In the genomic region with DNA sequence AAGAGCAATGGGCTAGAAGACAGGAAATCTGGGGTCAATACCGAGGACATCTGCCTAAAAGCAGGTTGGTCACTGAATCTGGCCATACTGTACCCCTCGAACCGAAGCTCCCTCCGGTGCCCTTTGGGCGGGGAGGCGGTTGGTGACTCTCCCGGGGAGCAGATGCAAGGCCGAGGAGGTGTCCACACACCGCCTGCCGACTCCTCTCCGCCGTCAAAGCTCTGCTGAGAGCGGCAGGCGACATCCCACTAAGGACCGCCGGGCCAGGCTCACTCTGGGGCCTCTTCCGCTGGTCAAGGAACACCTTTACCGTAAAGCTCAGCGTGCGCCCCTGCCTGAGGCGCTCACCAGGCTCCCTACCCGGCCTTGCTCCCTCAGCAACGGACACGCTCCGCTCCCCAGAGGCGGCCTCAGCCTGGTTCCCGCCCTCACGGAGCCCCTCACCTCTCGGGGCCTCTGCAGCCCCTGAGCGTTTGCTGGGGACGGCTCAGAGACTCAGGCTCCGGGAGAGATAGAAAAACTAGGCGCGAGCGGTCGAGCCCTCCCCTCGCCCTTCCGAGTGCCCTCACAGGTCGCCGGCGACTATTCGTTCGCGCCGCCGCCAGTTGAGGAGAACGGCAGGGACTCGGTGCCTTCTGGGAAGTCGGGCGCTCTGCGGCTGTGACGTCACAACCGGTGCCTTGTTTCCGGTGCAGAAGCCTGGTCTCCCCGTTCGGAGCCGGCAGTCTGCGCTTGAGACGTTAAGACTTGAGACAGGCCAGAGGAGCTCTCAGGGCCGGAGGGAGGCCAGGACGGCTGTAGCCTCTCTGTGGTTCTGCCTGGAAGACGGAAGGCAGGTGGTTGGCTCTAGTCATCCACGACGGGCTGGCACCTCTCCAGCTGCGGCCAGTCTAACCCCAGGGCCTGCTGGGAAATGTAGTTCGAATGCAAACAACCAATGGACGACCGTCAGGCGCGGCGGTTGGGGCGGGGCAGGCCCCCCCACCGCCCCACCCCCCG, we compare ENCODE assay signal across 8 cellular contexts. TPM values are rescaled to one million over a fixed set of nuclear protein-coding genes. Genes with fewer than 3 reads are reported as not detected.
DNase-seq lines count a peak whose midpoint lies in the region; ATAC-seq and TF ChIP-seq lines count a peak whose summit lies in the region.

Gene ZNF200 (minus strand): TSS at position 616 of the 999 bp plus-strand sequence. CDS start 1,403 bp downstream, outside the sequence.

- POLR2A ChIA-PET in GM10248 (lab: Yijun Ruan, JAX) = interaction anchor here (1.0 kb wide), 1 partner anchor 48 kb away, joined by 4 read pairs; the partner anchor contains the start of gene ZNF263

- peaks cover 41% of the 10 kb centered on the region for H3K4me1 Mint-ChIP-seq in activated naive CD4-positive, alpha-beta T cell treated with anti-CD3 and anti-CD28 coated beads, Interleukin-2, amount 50 U/mL, for 24 hours

- ATAC-seq in HG02610 (IDR thresholded peaks at IDR 0.05; ENCODE audit: unreplicated experiment) = peak; percentile 92
- ATAC-seq in SK-N-SH treated with all-trans-retinoic acid at 6 μM for 48 hours = peak; percentile 99

- CTCF ChIA-PET in GM10248 (lab: Yijun Ruan, JAX) = interaction anchor here (1.3 kb wide), 1 partner anchor 10 kb away, joined by 3 read pairs; no protein-coding TSS in a partner anchor

- peak within 1 kb of the TSS; percentile 88 for H3K27ac ChIP-seq in temporal lobe (ENCODE audit: low read depth, low read length)

- no peaks in the 10 kb centered on the region for H3K27me3 Mint-ChIP-seq in activated naive CD4-positive, alpha-beta T cell treated with anti-CD3 and anti-CD28 coated beads, Interleukin-2, amount 50 U/mL, for 24 hours

- H3K4me3 Mint-ChIP-seq in activated naive CD4-positive, alpha-beta T cell treated with anti-CD3 and anti-CD28 coated beads, Interleukin-2, amount 50 U/mL, for 24 hours = peak within 1 kb of the TSS; percentile 96

- H3K27ac Mint-ChIP-seq in activated naive CD4-positive, alpha-beta T cell treated with anti-CD3 and anti-CD28 coated beads, Interleukin-2, amount 50 U/mL, for 24 hours = peak within 1 kb of the TSS; percentile 98

- peaks cover 6% of the 10 kb centered on the region for H3K9me3 Mint-ChIP-seq in activated naive CD4-positive, alpha-beta T cell treated with anti-CD3 and anti-CD28 coated beads, Interleukin-2, amount 50 U/mL, for 24 hours

- no peak for TF ChIP-seq CTCF in GM10248 (IDR thresholded peaks at IDR 0.05; ENCODE audit: control extremely low read depth, extremely low read depth, low read depth, missing control alignments)

- peak; percentile 98 for DNase-seq in GM10248 (ENCODE audit: extremely low spot score)
- peak; percentile 93 for DNase-seq in NCI-H1092 treated with DMSO at 0.1 percent for 48 hours (lab: John Stamatoyannopoulos, UW)
- peak; percentile 68 for DNase-seq in glomerular endothelial cell (ENCODE audit: extremely low read depth, low read depth, low spot score)
- peak; percentile 86 for DNase-seq in occipital lobe (lab: John Stamatoyannopoulos, UW)

- H3K36me3 Mint-ChIP-seq in activated naive CD4-positive, alpha-beta T cell treated with anti-CD3 and anti-CD28 coated beads, Interleukin-2, amount 50 U/mL, for 24 hours = peaks cover 33% of the 10 kb centered on the region

TF ChIP-seq in SK-N-SH treated with all-trans-retinoic acid at 6 μM for 48 hours, 23 proteins besides CTCF, POLR2A, EP300 and RAD21:
- TF ChIP-seq, protein P1, sequence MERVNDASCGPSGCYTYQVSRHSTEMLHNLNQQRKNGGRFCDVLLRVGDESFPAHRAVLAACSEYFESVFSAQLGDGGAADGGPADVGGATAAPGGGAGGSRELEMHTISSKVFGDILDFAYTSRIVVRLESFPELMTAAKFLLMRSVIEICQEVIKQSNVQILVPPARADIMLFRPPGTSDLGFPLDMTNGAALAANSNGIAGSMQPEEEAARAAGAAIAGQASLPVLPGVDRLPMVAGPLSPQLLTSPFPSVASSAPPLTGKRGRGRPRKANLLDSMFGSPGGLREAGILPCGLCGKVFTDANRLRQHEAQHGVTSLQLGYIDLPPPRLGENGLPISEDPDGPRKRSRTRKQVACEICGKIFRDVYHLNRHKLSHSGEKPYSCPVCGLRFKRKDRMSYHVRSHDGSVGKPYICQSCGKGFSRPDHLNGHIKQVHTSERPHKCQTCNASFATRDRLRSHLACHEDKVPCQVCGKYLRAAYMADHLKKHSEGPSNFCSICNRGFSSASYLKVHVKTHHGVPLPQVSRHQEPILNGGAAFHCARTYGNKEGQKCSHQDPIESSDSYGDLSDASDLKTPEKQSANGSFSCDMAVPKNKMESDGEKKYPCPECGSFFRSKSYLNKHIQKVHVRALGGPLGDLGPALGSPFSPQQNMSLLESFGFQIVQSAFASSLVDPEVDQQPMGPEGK (CRISPR knock-in tag; IDR thresholded peaks at IDR 0.05; ENCODE audit: borderline replicate concordance) = no peak
- TF ChIP-seq GLIS3 (CRISPR knock-in tag; IDR thresholded peaks at IDR 0.05) = no peak
- TF ChIP-seq, protein P2, sequence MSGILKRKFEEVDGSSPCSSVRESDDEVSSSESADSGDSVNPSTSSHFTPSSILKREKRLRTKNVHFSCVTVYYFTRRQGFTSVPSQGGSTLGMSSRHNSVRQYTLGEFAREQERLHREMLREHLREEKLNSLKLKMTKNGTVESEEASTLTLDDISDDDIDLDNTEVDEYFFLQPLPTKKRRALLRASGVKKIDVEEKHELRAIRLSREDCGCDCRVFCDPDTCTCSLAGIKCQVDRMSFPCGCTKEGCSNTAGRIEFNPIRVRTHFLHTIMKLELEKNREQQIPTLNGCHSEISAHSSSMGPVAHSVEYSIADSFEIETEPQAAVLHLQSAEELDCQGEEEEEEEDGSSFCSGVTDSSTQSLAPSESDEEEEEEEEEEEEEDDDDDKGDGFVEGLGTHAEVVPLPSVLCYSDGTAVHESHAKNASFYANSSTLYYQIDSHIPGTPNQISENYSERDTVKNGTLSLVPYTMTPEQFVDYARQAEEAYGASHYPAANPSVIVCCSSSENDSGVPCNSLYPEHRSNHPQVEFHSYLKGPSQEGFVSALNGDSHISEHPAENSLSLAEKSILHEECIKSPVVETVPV (CRISPR knock-in tag; IDR thresholded peaks at IDR 0.05) = no peak
- no peak for TF ChIP-seq TCF4 (CRISPR knock-in tag; IDR thresholded peaks at IDR 0.05; ENCODE audit: borderline replicate concordance)
- no peak for TF ChIP-seq ESRRG (CRISPR knock-in tag; IDR thresholded peaks at IDR 0.05)
- no peak for TF ChIP-seq CSDC2 (CRISPR knock-in tag; IDR thresholded peaks at IDR 0.05)
- TF ChIP-seq ZC3H10 (CRISPR knock-in tag; IDR thresholded peaks at IDR 0.05) = no peak
- TF ChIP-seq TOX (CRISPR knock-in tag; IDR thresholded peaks at IDR 0.05; ENCODE audit: borderline replicate concordance) = no peak
- TF ChIP-seq POU6F1 (CRISPR knock-in tag; IDR thresholded peaks at IDR 0.05; ENCODE audit: borderline replicate concordance, low read depth) = no peak
- no peak for TF ChIP-seq ZFP30 (CRISPR knock-in tag; IDR thresholded peaks at IDR 0.05)
- TF ChIP-seq ARNTL (CRISPR knock-in tag; IDR thresholded peaks at IDR 0.05; ENCODE audit: borderline replicate concordance, low read depth) = no peak
- TF ChIP-seq PPARA (CRISPR knock-in tag; IDR thresholded peaks at IDR 0.05; ENCODE audit: borderline replicate concordance) = no peak
- TF ChIP-seq BACH2 (CRISPR knock-in tag; IDR thresholded peaks at IDR 0.05; ENCODE audit: borderline replicate concordance) = no peak
- TF ChIP-seq ZNF70 (CRISPR knock-in tag; IDR thresholded peaks at IDR 0.05) = no peak
- no peak for TF ChIP-seq ZNF565 (CRISPR knock-in tag; conservative IDR thresholded peaks at IDR 0.05; ENCODE audit: low read depth)
- TF ChIP-seq RARB (CRISPR knock-in tag; IDR thresholded peaks at IDR 0.05) = no peak
- TF ChIP-seq ZNF8 (CRISPR knock-in tag; IDR thresholded peaks at IDR 0.05) = no peak
- TF ChIP-seq, protein P3, sequence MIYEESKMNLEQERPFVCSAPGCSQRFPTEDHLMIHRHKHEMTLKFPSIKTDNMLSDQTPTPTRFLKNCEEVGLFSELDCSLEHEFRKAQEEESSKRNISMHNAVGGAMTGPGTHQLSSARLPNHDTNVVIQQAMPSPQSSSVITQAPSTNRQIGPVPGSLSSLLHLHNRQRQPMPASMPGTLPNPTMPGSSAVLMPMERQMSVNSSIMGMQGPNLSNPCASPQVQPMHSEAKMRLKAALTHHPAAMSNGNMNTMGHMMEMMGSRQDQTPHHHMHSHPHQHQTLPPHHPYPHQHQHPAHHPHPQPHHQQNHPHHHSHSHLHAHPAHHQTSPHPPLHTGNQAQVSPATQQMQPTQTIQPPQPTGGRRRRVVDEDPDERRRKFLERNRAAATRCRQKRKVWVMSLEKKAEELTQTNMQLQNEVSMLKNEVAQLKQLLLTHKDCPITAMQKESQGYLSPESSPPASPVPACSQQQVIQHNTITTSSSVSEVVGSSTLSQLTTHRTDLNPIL (CRISPR knock-in tag; IDR thresholded peaks at IDR 0.05; ENCODE audit: low read depth) = no peak
- TF ChIP-seq ZFP3 (CRISPR knock-in tag; IDR thresholded peaks at IDR 0.05) = no peak
TF ChIP-seq in SK-N-SH treated with all-trans-retinoic acid at 6 μM for 48 hours: peak in this region for 0.

RNA-seq across cellular contexts. Expression of gene ZNF200, which starts in this region (rescaled TPM):
- total RNA-seq in glomerular endothelial cell = 7.2 and 9.5 TPM in 2 replicates
- 17.9 TPM for total RNA-seq in occipital lobe
- 7.9 TPM for total RNA-seq in temporal lobe

Comparison
In these comparisons a context has a peak if more than half of its experiments do, and no peak if none do; other contexts are left out.
1. Peak in every context shown above with its lines: DNase-seq, ATAC-seq and H3K27ac ChIP-seq.